Comparison of ENCODE assay signal across 12 cellular contexts in the genomic region with DNA sequence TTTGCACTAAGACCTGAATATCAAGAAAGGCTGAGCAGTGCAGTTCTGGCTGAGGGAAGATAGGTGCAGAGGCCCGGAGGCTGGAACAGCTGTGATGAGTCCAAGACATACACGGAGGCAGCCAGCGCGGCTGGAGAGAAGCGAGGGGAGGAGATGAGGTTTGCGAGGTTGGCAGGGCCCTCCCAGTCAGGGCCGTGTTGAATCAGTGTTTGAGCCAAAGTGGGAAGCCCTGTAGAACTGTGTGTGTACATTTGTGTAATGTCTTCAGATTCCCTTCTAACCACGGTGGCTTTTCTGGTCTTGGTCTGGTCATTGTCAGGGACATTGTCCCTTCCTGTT. TPM values are rescaled to one million over a fixed set of nuclear protein-coding genes. Genes with fewer than 3 reads are reported as not detected.
DNase-seq lines count a peak whose midpoint lies in the region; ATAC-seq and TF ChIP-seq lines count a peak whose summit lies in the region.
"Had no signal": no experiment of that assay in that cellular context is flagged by ENCODE, and none has a peak within 500 bp of the region (broad histone marks: within the 10 kb centered on the region; RNA-seq: fewer than 3 reads in every experiment).

No MANE protein-coding gene starts in this region.

- ATAC-seq in HG03520 (IDR thresholded peaks at IDR 0.05; ENCODE audit: unreplicated experiment), result no peak
- ATAC-seq: activated T-cell treated with anti-CD3 and anti-CD28 coated beads, Interleukin-2, amount 50 U/mL, for 72 hours had no signal

- H3K36me3 ChIP-seq in ascending aorta (no peaks in the 10 kb centered on the region), prostate gland (no peaks in the 10 kb centered on the region), BE2C (no peaks in the 10 kb centered on the region)

- H3K4me1 ChIP-seq in ascending aorta (peaks cover 6 to 36% of the 10 kb centered on the region in 2 donors), prostate gland (replicated peaks) (peaks cover 50% of the 10 kb centered on the region), BE2C (no peaks in the 10 kb centered on the region; the same call in 1 of the 2 replicates)

- TF ChIP-seq POLR2A in prostate gland (IDR thresholded peaks at IDR 0.05), result no peak

- H3K27ac ChIP-seq in C4-2B, result peak overlapping the region; percentile 96
- peak overlapping the region; percentile 50 to 60 for H3K27ac ChIP-seq in ascending aorta
- peak overlapping the region; percentile 85 to 88 for H3K27ac ChIP-seq in prostate gland

- DNase-seq in ascending aorta (ENCODE audit: low spot score in 2 of 2), result peak in 1 of 2 donors; percentile 78
- peak; percentile 55 to 86 for DNase-seq in foreskin fibroblast
- peak; percentile 95 for DNase-seq in prostate gland (ENCODE audit: low spot score)
- no peak for DNase-seq in NCI-H526 treated with DMSO at 0.1 percent for 48 hours (lab: John Stamatoyannopoulos, UW)
- DNase-seq in BE2C, result no peak
- DNase-seq in dedifferentiated amniotic fluid mesenchymal stem cell (ENCODE audit: extremely low spot score), result no peak
- DNase-seq: activated T-cell treated with anti-CD3 and anti-CD28 coated beads, Interleukin-2, amount 50 U/mL, for 72 hours; HCEC 1CT; NCI-H446; T-helper 1 cell had no signal

- no peaks in the 10 kb centered on the region for H3K9me3 ChIP-seq in ascending aorta
- H3K9me3 ChIP-seq in prostate gland, result no peaks in the 10 kb centered on the region
- no peaks in the 10 kb centered on the region for H3K9me3 ChIP-seq in BE2C

- H3K27me3 ChIP-seq in ascending aorta, result no peaks in the 10 kb centered on the region
- no peaks in the 10 kb centered on the region for H3K27me3 ChIP-seq in prostate gland (replicated peaks; ENCODE audit: insufficient read depth)
- no peaks in the 10 kb centered on the region for H3K27me3 ChIP-seq in BE2C

- no peak overlapping the region for H3K4me3 ChIP-seq in ascending aorta
- H3K4me3 ChIP-seq in foreskin fibroblast (ENCODE audit: low read depth in 1 of 2, low read length in 2 of 2), result no peak overlapping the region
- H3K4me3 ChIP-seq in prostate gland, result no peak overlapping the region
- H3K4me3 ChIP-seq in BE2C (ENCODE audit: low read depth, low read length), result no peak overlapping the region

- 6% methylated on average over 8 of the region's 8 CpGs for WGBS in prostate gland

- intact Hi-C loops in ascending aorta (cut with DNase I) (no loop called here), prostate gland (cut with DNase I) (no loop called here)

- TF ChIP-seq CTCF in C4-2B (conservative IDR thresholded peaks at IDR 0.05) (no peak), ascending aorta (IDR thresholded peaks at IDR 0.05) (no peak), foreskin fibroblast (IDR thresholded peaks at IDR 0.05; ENCODE audit: low read depth, low read length) (no peak), prostate gland (IDR thresholded peaks at IDR 0.05) (peak in 1 of 4 experiments; percentile 46), BE2C (IDR thresholded peaks at IDR 0.05; ENCODE audit: low read depth, low read length) (no peak)

RNA-seq across cellular contexts. Expression of gene PAK4, which starts 34.9 kb away (rescaled TPM):
- total RNA-seq in ascending aorta, result 27.4 TPM
- 100 to 1,000 TPM; 111 to 123 TPM for total RNA-seq in prostate gland
- 113 TPM for polyA plus RNA-seq in BE2C (2012; ENCODE audit: insufficient read depth, insufficient read length, low read depth)

RNA-seq across cellular contexts. Expression of gene NCCRP1, which starts 36.3 kb away (rescaled TPM):
- total RNA-seq in ascending aorta (not detected), prostate gland (1 to 10 TPM; 1.4 to 2.7 TPM)
- polyA plus RNA-seq in BE2C (2012; ENCODE audit: insufficient read depth, insufficient read length, low read depth), result not detected
- total RNA-seq: activated T-cell treated with anti-CD3 and anti-CD28 coated beads, Interleukin-2, amount 50 U/mL, for 72 hours had no signal

RNA-seq across cellular contexts. Expression of gene SYCN, which starts 43.6 kb away (rescaled TPM):
- total RNA-seq in ascending aorta (not detected), prostate gland (100 to 1,000 TPM in 1 of 2 donors, not detected in 1; 165 TPM)
- polyA plus RNA-seq in BE2C (2012; ENCODE audit: insufficient read depth, insufficient read length, low read depth), result not detected
- total RNA-seq: activated T-cell treated with anti-CD3 and anti-CD28 coated beads, Interleukin-2, amount 50 U/mL, for 72 hours had no signal

Comparison
In these comparisons a context has a peak if more than half of its experiments do, and no peak if none do; other contexts are left out.
1. DNase-seq: peak in foreskin fibroblast (2 of 2) and prostate gland (single experiment); none in NCI-H526 treated with DMSO at 0.1 percent for 48 hours (single experiment), BE2C (single experiment) and dedifferentiated amniotic fluid mesenchymal stem cell (single experiment).
2. Peak in every context shown above with its lines, with median percentiles within 50 percentile points of each other: H3K27ac ChIP-seq.